ENCODE assay signal across 8 cellular contexts in the genomic region with DNA sequence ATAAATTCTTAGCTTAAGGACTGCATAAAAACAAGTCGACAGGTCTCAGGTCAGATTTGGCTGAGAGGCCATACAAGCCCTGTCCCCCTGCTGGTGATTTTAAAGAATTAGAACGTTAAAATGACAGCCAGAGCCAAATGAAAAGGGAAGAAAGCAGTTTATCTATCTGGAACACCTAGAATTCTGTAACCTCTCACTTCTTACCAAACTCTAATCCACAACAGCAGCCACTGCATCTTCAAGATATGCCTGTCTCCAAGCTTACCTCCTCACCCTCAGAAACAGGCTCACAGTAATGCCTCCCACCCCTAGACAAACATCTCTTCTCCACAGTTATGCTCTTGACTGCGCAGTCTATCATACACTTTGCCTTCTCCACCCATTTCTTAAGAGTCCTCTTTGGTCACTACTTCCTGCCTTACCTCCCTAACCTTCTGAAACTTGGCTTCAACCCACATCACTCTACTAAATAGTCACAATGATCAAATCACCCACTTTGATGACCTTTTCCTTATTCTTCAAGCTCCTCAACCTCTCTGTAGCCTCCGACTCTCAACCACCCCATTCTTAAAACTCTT. TPM values are rescaled to one million over a fixed set of nuclear protein-coding genes. Genes with fewer than 3 reads are reported as not detected.
DNase-seq lines count a peak whose midpoint lies in the region; ATAC-seq, FAIRE-seq and TF ChIP-seq lines count a peak whose summit lies in the region.

No MANE protein-coding gene starts in this region.

- H3K36me3 ChIP-seq in Panc1 (ENCODE audit: control insufficient read depth, insufficient read depth, low read length), result no peaks in the 10 kb centered on the region

- H3K27me3 ChIP-seq in Panc1 (ENCODE audit: control insufficient read depth, insufficient read depth, low read length), result no peaks in the 10 kb centered on the region
- no peaks in the 10 kb centered on the region for H3K27me3 ChIP-seq in dorsolateral prefrontal cortex

- H3K4me1 Mint-ChIP-seq in progenitor cell of endocrine pancreas (ENCODE audit: low read depth), result peaks cover 10% of the 10 kb centered on the region

- no peak overlapping the region for H3K27ac Mint-ChIP-seq in progenitor cell of endocrine pancreas

- CTCF ChIA-PET in Panc1 (lab: Charles Lee), result interaction anchor here (0.6 to 1.1 kb wide), 3 partner anchors 14 to 19 kb away, joined by 3 read pairs; no protein-coding TSS in a partner anchor

- peak; percentile 58; the same call in 1 of the 2 replicates for ATAC-seq in Panc1
- no peak for ATAC-seq in GM18873 (IDR thresholded peaks at IDR 0.05; ENCODE audit: low FRiP score, unreplicated experiment)
- no peak for ATAC-seq in HG02885 (IDR thresholded peaks at IDR 0.05; ENCODE audit: poor library complexity, unreplicated experiment)

- H3K4me3 ChIP-seq in AG10803 (ENCODE audit: low read length) (no peak overlapping the region), Panc1 (ENCODE audit: low read depth in 2 of 2, low read length in 2 of 2) (no peak overlapping the region), dorsolateral prefrontal cortex (no peak overlapping the region)

- no TSS peak for BruUV-seq in Panc1 (replicated peaks; lab: Mats Ljungman, UMichigan)

- TF ChIP-seq CTCF in AG10803 (conservative IDR thresholded peaks at IDR 0.05; ENCODE audit: low read length) (peak; percentile 64), Panc1 (IDR thresholded peaks at IDR 0.05) (peak; percentile 66), dorsolateral prefrontal cortex (IDR thresholded peaks at IDR 0.05 in 54 of 56, conservative IDR thresholded peaks at IDR 0.05 in 2 of 56; ENCODE audit: low read depth in 1 of 56, partially characterized antibody in 56 of 56) (peak in 38 of 56 donors; percentile 12 to 53 (median 30)), progenitor cell of endocrine pancreas (IDR thresholded peaks at IDR 0.05; ENCODE audit: unreplicated experiment) (peak; percentile 75)

- in situ Hi-C loops in Panc1 (cut with HindIII; ENCODE audit: low pct_unique_long_range_greater_than_20kb, low sequenced_read_pairs), result no loop called here

- 0 out of 2 replicates have a peak, but pooled peaks cover 4% of the 10 kb centered on the region for H3K4me1 ChIP-seq in Panc1 (ENCODE audit: control insufficient read depth, insufficient read depth, low read length)

- peaks cover 1% of the 10 kb centered on the region for H3K36me3 Mint-ChIP-seq in progenitor cell of endocrine pancreas (ENCODE audit: insufficient read depth)

- FAIRE-seq in GM19239 (lab: Jason Lieb, UNC), result peak; percentile 26

- no peak overlapping the region for H3K27ac ChIP-seq in Panc1 (ENCODE audit: low read length)
- H3K27ac ChIP-seq in dorsolateral prefrontal cortex, result peak overlapping the region in 2 of 59 donors; percentile 9 to 27

- no peaks in the 10 kb centered on the region for H3K27me3 Mint-ChIP-seq in progenitor cell of endocrine pancreas

- intact Hi-C loops in Panc1 (cut with micrococcal nuclease; ENCODE audit: unreplicated experiment), result no loop called here
- intact Hi-C loops in dorsolateral prefrontal cortex (cut with DNase I), result no loop called here

- no peak overlapping the region for H3K4me3 Mint-ChIP-seq in progenitor cell of endocrine pancreas (ENCODE audit: low read depth)

- POLR2A ChIA-PET in Panc1 (lab: Charles Lee), result no interaction called here

- no peaks in the 10 kb centered on the region for H3K9me3 ChIP-seq in Panc1 (ENCODE audit: control insufficient read depth, insufficient read depth, low read depth, low read length)

- DNase-seq in AG10803 (ENCODE audit: low read depth) (peak; percentile 56), GM19239 (ENCODE audit: insufficient read length, low spot score) (peak; percentile 44), Panc1 (ENCODE audit: low read depth, low spot score) (no peak), dorsolateral prefrontal cortex (no peak), progenitor cell of endocrine pancreas (ENCODE audit: low spot score, unreplicated experiment) (no peak), GOT3 (lab: John Stamatoyannopoulos, UW) (no peak)

- H3K9me3 Mint-ChIP-seq in progenitor cell of endocrine pancreas (ENCODE audit: low read depth), result no peaks in the 10 kb centered on the region

RNA-seq across cellular contexts. Expression of a gene that starts 14.2 kb away (rescaled TPM):
- 38.6 TPM for total RNA-seq in Panc1 (2021; ENCODE audit: unreplicated experiment)
- polyA plus RNA-seq in Panc1 (2012; ENCODE audit: insufficient read length), result 27.3 TPM
- 100 to 1,000 TPM in 7 of 120 experiments, 10 to 100 TPM in 113; 46.8 to 109 (median 81.7) TPM for total RNA-seq in dorsolateral prefrontal cortex
- 59.8 and 64.6 TPM in 2 replicates for total RNA-seq in progenitor cell of endocrine pancreas

Comparison
In these comparisons a context has a peak if more than half of its experiments do, and no peak if none do; other contexts are left out.
1. DNase-seq: peak in AG10803 (single experiment) and GM19239 (single experiment); none in Panc1 (single experiment), dorsolateral prefrontal cortex (0 of 10), progenitor cell of endocrine pancreas (single experiment) and GOT3 (single experiment).
2. Peak in every context shown above with its lines, with median percentiles within 50 percentile points of each other: CTCF ChIP-seq.